23 cellular contexts compared by ENCODE assay signal in genomic region chr5:124477002-124477546, GRCh38.
DNase-seq lines count a peak whose midpoint lies in the region; ATAC-seq, FAIRE-seq and TF ChIP-seq lines count a peak whose summit lies in the region.
"Had no signal": no experiment of that assay in that cellular context is flagged by ENCODE, and none has a peak within 500 bp of the region (broad histone marks: within the 10 kb centered on the region; RNA-seq: fewer than 3 reads in every experiment).

No MANE protein-coding gene starts in this region.

- peak overlapping the region; percentile 52 for H3K4me2 ChIP-seq in GM23338
- H3K4me2 ChIP-seq in neuronal stem cell (ENCODE audit: insufficient read depth, low read length, poor library complexity, severe bottlenecking) = no peak overlapping the region
- H3K4me2 ChIP-seq in HepG2 (ENCODE audit: low read depth, low read length) = no peak overlapping the region

- H2AK5ac ChIP-seq in neuronal stem cell (ENCODE audit: low read depth, low read length) = no peak overlapping the region

- H3K18ac ChIP-seq in neuronal stem cell (ENCODE audit: low read length) = peak overlapping the region; percentile 57

- TF ChIP-seq EP300 in HepG2 (IDR thresholded peaks at IDR 0.05; ENCODE audit: low read depth in 2 of 2, low read length in 2 of 2) (no peak), HepG2 (CRISPR knock-in tag; IDR thresholded peaks at IDR 0.05; ENCODE audit: borderline replicate concordance) (no peak)

- H2BK15ac ChIP-seq in neuronal stem cell (ENCODE audit: low read length) = no peak overlapping the region

- H3K27ac ChIP-seq in GM23338 (ENCODE audit: low read depth) (peak overlapping the region; percentile 39; the same call in 1 of the 2 replicates), neuronal stem cell (replicated peaks; ENCODE audit: low read length) (no peak overlapping the region), HepG2 (ENCODE audit: extremely low read length, insufficient read depth, low read length) (no peak overlapping the region)
- H3K27ac ChIP-seq: Peyer's patch, SK-N-MC had no signal

- H3K4me3 ChIP-seq in GM23338 = no peak overlapping the region
- H3K4me3 ChIP-seq in NT2/D1 (ENCODE audit: insufficient read length, low read depth) = no peak overlapping the region
- no peak overlapping the region for H3K4me3 ChIP-seq in neuronal stem cell (ENCODE audit: low read length in 2 of 2)
- H3K4me3 ChIP-seq in HepG2 (replicated peaks in 1 of 3; ENCODE audit: insufficient read depth in 1 of 3, low read depth in 2 of 3, low read length in 3 of 3) = no peak overlapping the region
- H3K4me3 ChIP-seq: K562, Peyer's patch, SK-N-MC had no signal

- no peaks in the 10 kb centered on the region for H3K79me2 ChIP-seq in GM23338 (replicated peaks; ENCODE audit: insufficient read depth)
- H3K79me2 ChIP-seq in HepG2 (ENCODE audit: insufficient read depth, low read length) = no peaks in the 10 kb centered on the region

- FAIRE-seq in HepG2 (lab: Jason Lieb, UNC) = no peak
- FAIRE-seq: D721Med, GM12891, H54, K562 had no signal

- H3K9ac ChIP-seq in NT2/D1 (ENCODE audit: insufficient read length, low read depth) = no peak overlapping the region
- H3K9ac ChIP-seq in neuronal stem cell (ENCODE audit: low read depth, low read length, poor library complexity) = no peak overlapping the region
- H3K9ac ChIP-seq in HepG2 (ENCODE audit: insufficient read depth, low read depth, low read length) = no peak overlapping the region

- H3K9me2 ChIP-seq in GM23338 (ENCODE audit: insufficient read depth) = peaks cover 12% of the 10 kb centered on the region

- no peak overlapping the region for H2BK120ac ChIP-seq in neuronal stem cell (ENCODE audit: low read depth, low read length)

- POLR2A ChIA-PET in HepG2 (lab: Yijun Ruan, JAX) = no interaction called here

- no peak overlapping the region for H4K91ac ChIP-seq in neuronal stem cell (ENCODE audit: low read depth, low read length, poor library complexity)

- H3K9me3 ChIP-seq in NT2/D1 (ENCODE audit: insufficient read depth, low read length) (no peaks in the 10 kb centered on the region), neuronal stem cell (replicated peaks in 1 of 2; ENCODE audit: control insufficient read depth in 2 of 2, insufficient read depth in 1 of 2, low read depth in 1 of 2, low read length in 2 of 2) (peaks cover 0 to 5% of the 10 kb centered on the region in 2 donors), HepG2 (ENCODE audit: low read length) (no peaks in the 10 kb centered on the region)
- H3K9me3 ChIP-seq: Peyer's patch had no signal

- no peaks in the 10 kb centered on the region; the same call in 1 of the 2 replicates for H3F3A ChIP-seq in GM23338 (replicated peaks; ENCODE audit: low read depth)

- H4K20me1 ChIP-seq in GM23338 (replicated peaks; ENCODE audit: insufficient read depth) = no peaks in the 10 kb centered on the region
- H4K20me1 ChIP-seq in HepG2 (ENCODE audit: insufficient read depth, low read length) = no peaks in the 10 kb centered on the region

- H3K9me3 Mint-ChIP-seq in GM23338 = peaks cover 4% of the 10 kb centered on the region; the same call in 2 of the 3 replicates

- no peak for TF ChIP-seq RAD21 in HepG2 (CRISPR knock-in tag; IDR thresholded peaks at IDR 0.05)

- H3K14ac ChIP-seq in neuronal stem cell (ENCODE audit: low read length) = no peak overlapping the region

- no peaks in the 10 kb centered on the region for H3K27me3 Mint-ChIP-seq in GM23338 (ENCODE audit: insufficient read depth, low read depth, poor library complexity)
- H3K27me3 Mint-ChIP-seq: CD4-positive, alpha-beta memory T cell had no signal

- no peak overlapping the region for H4K8ac ChIP-seq in neuronal stem cell (ENCODE audit: low read depth, low read length)

- H3K23ac ChIP-seq in neuronal stem cell (ENCODE audit: low read depth, low read length, poor library complexity) = no peak overlapping the region

- no peaks in the 10 kb centered on the region for H3K79me1 ChIP-seq in neuronal stem cell (ENCODE audit: low read depth, low read length)

- H3K4me3 Mint-ChIP-seq in GM23338 = no peak overlapping the region
- H3K4me3 Mint-ChIP-seq: CD4-positive, alpha-beta memory T cell had no signal

- no CpG with 5 or more reads among the region's 3 CpGs for WGBS in neuronal stem cell (ENCODE audit: extremely low coverage in 2 of 2, insufficient read length in 2 of 2, insufficient replicate concordance in 1 of 2), 2 donors
- WGBS in HepG2 (ENCODE audit: low lambda C conversion rate) = 55% methylated on average over 3 of the region's 3 CpGs

- H3K36me3 ChIP-seq in GM23338 (ENCODE audit: insufficient read depth) (no peaks in the 10 kb centered on the region), NT2/D1 (ENCODE audit: insufficient read depth, insufficient read length, low read length) (no peaks in the 10 kb centered on the region), neuronal stem cell (replicated peaks in 1 of 2; ENCODE audit: control insufficient read depth in 2 of 2, insufficient read depth in 2 of 2, low read length in 2 of 2) (no peaks in the 10 kb centered on the region), HepG2 (replicated peaks in 1 of 2; ENCODE audit: control insufficient read depth in 1 of 2, insufficient read depth in 2 of 2, low read length in 2 of 2) (no peaks in the 10 kb centered on the region)
- H3K36me3 ChIP-seq: Peyer's patch had no signal

- H3K4me1 Mint-ChIP-seq in GM23338 = peaks cover 21% of the 10 kb centered on the region
- H3K4me1 Mint-ChIP-seq: CD4-positive, alpha-beta memory T cell had no signal

- H3K27ac Mint-ChIP-seq in GM23338 = peak overlapping the region; percentile 31; the same call in 1 of the 2 replicates
- H3K27ac Mint-ChIP-seq: CD4-positive, alpha-beta memory T cell had no signal

- no peak overlapping the region for H2BK5ac ChIP-seq in neuronal stem cell (ENCODE audit: low read length)

- peak overlapping the region; percentile 73; the same call in 1 of the 2 replicates for H2AFZ ChIP-seq in GM23338
- peak overlapping the region; percentile 33 for H2AFZ ChIP-seq in neuronal stem cell (ENCODE audit: low read length)
- no peak overlapping the region for H2AFZ ChIP-seq in HepG2 (ENCODE audit: low read length)

- H3K27me3 ChIP-seq in GM23338 (ENCODE audit: insufficient read depth) = no peaks in the 10 kb centered on the region
- H3K27me3 ChIP-seq in NT2/D1 (ENCODE audit: insufficient read depth, insufficient read length) = no peaks in the 10 kb centered on the region
- H3K27me3 ChIP-seq in neuronal stem cell (ENCODE audit: control insufficient read depth in 3 of 3, insufficient read depth in 3 of 3, low read depth in 1 of 3, low read length in 3 of 3) = no peaks in the 10 kb centered on the region
- H3K27me3 ChIP-seq in HepG2 (ENCODE audit: control insufficient read depth in 1 of 2, insufficient read depth in 2 of 2, low read length in 2 of 2) = no peaks in the 10 kb centered on the region
- H3K27me3 ChIP-seq: Peyer's patch had no signal

- ATAC-seq in GM23338 (peak; percentile 95), GM21529 (IDR thresholded peaks at IDR 0.05; ENCODE audit: unreplicated experiment) (no peak), HepG2 (no peak)
- ATAC-seq: K562, Right ventricle myocardium inferior had no signal

- DNase-seq in GM23338 (ENCODE audit: low spot score) = peak; percentile 28
- DNase-seq in NT2/D1 (ENCODE audit: low read depth, low spot score) = peak; percentile 22
- DNase-seq in iPS DF 19.7 (ENCODE audit: low read depth, low spot score) = peak; percentile 12
- DNase-seq in neuronal stem cell (ENCODE audit: low spot score) = no peak
- no peak for DNase-seq in effector CD4-positive, alpha-beta T cell
- no peak for DNase-seq in HepG2 (ENCODE audit: low spot score)
- no peak for DNase-seq in T-helper 2 cell
- DNase-seq: CD4-positive, alpha-beta memory T cell; DMS79 treated with DMSO at 0.1 percent for 48 hours; GF-D8; MV-4-11; NCI-H1417; NCI-H2029; NCI-H2171 treated with DMSO at 0.1 percent for 48 hours; NCI-H510A; Peyer's patch had no signal

- in situ Hi-C loops in HepG2 (cut with HindIII; ENCODE audit: extremely low pct_ligation_motif_present, low pct_unique_long_range_greater_than_20kb) = no loop called here

- BruUV-seq in HepG2 (replicated peaks; lab: Mats Ljungman, UMichigan) = no TSS peak

- no peak for TF ChIP-seq POLR2A in HepG2 (IDR thresholded peaks at IDR 0.05; ENCODE audit: insufficient read depth in 1 of 2, low read depth in 2 of 2, low read length in 2 of 2)

- H3K4me1 ChIP-seq in GM23338 (ENCODE audit: insufficient read depth) (peaks cover 22% of the 10 kb centered on the region), NT2/D1 (ENCODE audit: insufficient read depth, insufficient read length) (no peaks in the 10 kb centered on the region), neuronal stem cell (ENCODE audit: control insufficient read depth in 2 of 2, insufficient read depth in 1 of 2, low read depth in 1 of 2, low read length in 2 of 2) (peaks cover 5 to 6% of the 10 kb centered on the region in 2 donors), HepG2 (ENCODE audit: insufficient read depth, low read length) (peaks cover 19% of the 10 kb centered on the region)
- H3K4me1 ChIP-seq: Peyer's patch had no signal

- H3K4ac ChIP-seq in neuronal stem cell (ENCODE audit: low read length) = no peak overlapping the region

- intact Hi-C loops in HepG2 (cut with micrococcal nuclease; ENCODE audit: unreplicated experiment) = no loop called here

- no peak overlapping the region for H2BK12ac ChIP-seq in neuronal stem cell (ENCODE audit: low read length)

- H3K36me3 Mint-ChIP-seq in GM23338 (ENCODE audit: low read depth) = peaks cover 18% of the 10 kb centered on the region
- H3K36me3 Mint-ChIP-seq: CD4-positive, alpha-beta memory T cell had no signal

- TF ChIP-seq CTCF in GM23338 (conservative IDR thresholded peaks at IDR 0.05; ENCODE audit: low read depth in 2 of 2) (no peak), HepG2 (CRISPR knock-in tag; IDR thresholded peaks at IDR 0.05) (no peak)

- CTCF ChIA-PET in HepG2 (lab: Yijun Ruan, JAX; ENCODE audit: low intra/inter-chr PET ratio, low total read pairs) = no interaction called here

TF ChIP-seq in GM23338, 12 proteins besides CTCF, POLR2A, EP300 and RAD21 (continues in another document):
- TF ChIP-seq ZNF114 (CRISPR knock-in tag; IDR thresholded peaks at IDR 0.05) (peak; percentile 77; the same call in 1 of the 2 replicates), POLR2AphosphoS5 (IDR thresholded peaks at IDR 0.05; ENCODE audit: low read depth) (no peak)

TF ChIP-seq in HepG2, 621 proteins besides CTCF, POLR2A, EP300 and RAD21 (continues in another document):
- TF ChIP-seq SUZ12 (IDR thresholded peaks at IDR 0.05; ENCODE audit: low read depth, low read length) = no peak
- no peak for TF ChIP-seq CENPT (CRISPR knock-in tag; IDR thresholded peaks at IDR 0.05; ENCODE audit: low read depth)
- TF ChIP-seq ZBTB20 (CRISPR knock-in tag; IDR thresholded peaks at IDR 0.05; ENCODE audit: borderline replicate concordance, low read depth) = no peak
- TF ChIP-seq SALL1 (CRISPR knock-in tag; IDR thresholded peaks at IDR 0.05) = no peak
- TF ChIP-seq ATF3 (CRISPR knock-in tag; IDR thresholded peaks at IDR 0.05) = no peak
- TF ChIP-seq HES4 (CRISPR knock-in tag; IDR thresholded peaks at IDR 0.05; ENCODE audit: borderline replicate concordance) = no peak
- TF ChIP-seq ZNF670 (CRISPR knock-in tag; IDR thresholded peaks at IDR 0.05; ENCODE audit: borderline replicate concordance) = no peak

Comparison
In these comparisons a context has a peak if more than half of its experiments do, and no peak if none do; other contexts are left out.
1. DNase-seq: peak in GM23338 (single experiment), NT2/D1 (single experiment) and iPS DF 19.7 (single experiment); none in neuronal stem cell (single experiment), effector CD4-positive, alpha-beta T cell (single experiment), HepG2 (single experiment) and T-helper 2 cell (0 of 5).